ENCODE assay signal across 23 cellular contexts in the genomic region with DNA sequence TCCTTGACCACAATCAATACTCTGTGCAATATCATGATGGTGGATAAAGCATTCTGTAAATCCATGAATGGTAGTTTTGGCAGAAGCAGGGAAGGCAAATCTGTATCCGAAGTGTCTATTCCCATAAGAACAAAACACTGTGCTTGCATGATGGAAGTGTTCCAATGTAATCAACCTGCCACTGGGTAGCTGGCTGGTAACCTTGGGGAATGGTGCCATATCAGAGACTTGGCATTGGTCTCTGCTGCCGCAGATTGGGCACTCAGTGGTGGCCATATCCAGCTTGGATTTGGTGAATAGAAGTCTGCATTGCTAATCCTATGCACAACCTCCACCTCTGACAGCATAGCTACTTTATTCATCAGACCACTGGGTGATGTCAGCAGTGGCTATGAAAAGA.
A peak's percentile ranks its signal among the peaks of the same experiment; 100 is the strongest.
DNase-seq lines count a peak whose midpoint lies in the region; ATAC-seq and TF ChIP-seq lines count a peak whose summit lies in the region.
"Had no signal": no experiment of that assay in that cellular context is flagged by ENCODE, and none has a peak within 500 bp of the region (broad histone marks: within the 10 kb centered on the region; RNA-seq: fewer than 3 reads in every experiment).

No MANE protein-coding gene starts in this region.

- H3K27me3 ChIP-seq in endodermal cell (ENCODE audit: control insufficient read depth, insufficient read depth, low read length, poor library complexity, severe bottlenecking): no peaks in the 10 kb centered on the region
- H3K27me3 ChIP-seq: BLaER1, SJCRH30 had no signal

- WGBS in endodermal cell (ENCODE audit: insufficient coverage in 1 of 2, insufficient read length in 1 of 2), 2 experiments: 95 to 100% methylated on average over 1 to 2 of the region's 2 CpGs

- H3K9me3 Mint-ChIP-seq in endodermal cell: no peaks in the 10 kb centered on the region
- no peaks in the 10 kb centered on the region for H3K9me3 Mint-ChIP-seq in natural killer cell treated with Interleukin-12 subunit alpha and Interleukin-12 subunit beta and Interleukin-15 and Interleukin-18, amount 100 ng/mL, for 72 hours
- H3K9me3 Mint-ChIP-seq: CD8-positive, alpha-beta T cell had no signal

- TF ChIP-seq CTCF in VCaP (conservative IDR thresholded peaks at IDR 0.05): no peak
- no peak for TF ChIP-seq CTCF in endodermal cell (conservative IDR thresholded peaks at IDR 0.05)

- H3K4me3 Mint-ChIP-seq in endodermal cell: no peak overlapping the region
- no peak overlapping the region for H3K4me3 Mint-ChIP-seq in natural killer cell treated with Interleukin-12 subunit alpha and Interleukin-12 subunit beta and Interleukin-15 and Interleukin-18, amount 100 ng/mL, for 72 hours
- H3K4me3 Mint-ChIP-seq: CD8-positive, alpha-beta T cell had no signal

- H3K4me1 Mint-ChIP-seq in endodermal cell: no peaks in the 10 kb centered on the region
- no peaks in the 10 kb centered on the region for H3K4me1 Mint-ChIP-seq in natural killer cell treated with Interleukin-12 subunit alpha and Interleukin-12 subunit beta and Interleukin-15 and Interleukin-18, amount 100 ng/mL, for 72 hours (ENCODE audit: low read depth in 2 of 2)

- DNase-seq in G401 (ENCODE audit: low spot score): peak; percentile 99
- DNase-seq in NCI-H1092 treated with DMSO at 0.1 percent for 48 hours (lab: John Stamatoyannopoulos, UW): peak; percentile 64
- DNase-seq in left lobe of liver (ENCODE audit: low spot score): no peak
- DNase-seq in endodermal cell: no peak
- DNase-seq in GM03348 (ENCODE audit: low spot score): no peak
- DNase-seq in CD1c-positive myeloid dendritic cell (ENCODE audit: extremely low spot score): no peak
- DNase-seq in natural killer cell treated with Interleukin-12 subunit alpha and Interleukin-12 subunit beta and Interleukin-15 and Interleukin-18, amount 100 ng/mL, for 72 hours (ENCODE audit: low spot score): no peak
- DNase-seq: ACHN; DND-41; GOT3; HCEC 1CT; Kasumi-1; NCI-H1105; NCI-H146; NCI-H2171; NCI-H69; NK-92 treated with Interleukin-12 subunit alpha and Interleukin-12 subunit beta, amount 100 ng/mL, for 24 hours; SJCRH30; T-helper 1 cell had no signal

- no peak overlapping the region for H3K9ac ChIP-seq in endodermal cell (ENCODE audit: extremely low read depth, low read length, poor library complexity, severe bottlenecking)
- H3K9ac ChIP-seq: BLaER1 had no signal

- H3K27ac ChIP-seq in VCaP: peak overlapping the region; percentile 7; the same call in 1 of the 2 replicates
- H3K27ac ChIP-seq in endodermal cell (ENCODE audit: low read depth, low read length): no peak overlapping the region
- H3K27ac ChIP-seq: BLaER1, SJCRH30 had no signal

- no peaks in the 10 kb centered on the region for H3K9me3 ChIP-seq in endodermal cell (ENCODE audit: control insufficient read depth, low read length)
- H3K9me3 ChIP-seq: BLaER1, SJCRH30 had no signal

- no peak overlapping the region for H3K27ac Mint-ChIP-seq in endodermal cell
- H3K27ac Mint-ChIP-seq in natural killer cell treated with Interleukin-12 subunit alpha and Interleukin-12 subunit beta and Interleukin-15 and Interleukin-18, amount 100 ng/mL, for 72 hours: no peak overlapping the region
- H3K27ac Mint-ChIP-seq: CD8-positive, alpha-beta T cell had no signal

- no peaks in the 10 kb centered on the region for H3K27me3 Mint-ChIP-seq in endodermal cell (ENCODE audit: insufficient read depth)
- peaks cover 0 to 5% of the 10 kb centered on the region in 2 donors for H3K27me3 Mint-ChIP-seq in natural killer cell treated with Interleukin-12 subunit alpha and Interleukin-12 subunit beta and Interleukin-15 and Interleukin-18, amount 100 ng/mL, for 72 hours

- no peaks in the 10 kb centered on the region for H3K36me3 Mint-ChIP-seq in endodermal cell (ENCODE audit: low read depth)
- H3K36me3 Mint-ChIP-seq in natural killer cell treated with Interleukin-12 subunit alpha and Interleukin-12 subunit beta and Interleukin-15 and Interleukin-18, amount 100 ng/mL, for 72 hours: no peaks in the 10 kb centered on the region
- H3K36me3 Mint-ChIP-seq: CD8-positive, alpha-beta T cell had no signal

- no peaks in the 10 kb centered on the region for H3K4me1 ChIP-seq in endodermal cell (ENCODE audit: control insufficient read depth, insufficient read depth, low read length)
- H3K4me1 ChIP-seq: BLaER1, SJCRH30 had no signal

- H3K36me3 ChIP-seq in endodermal cell (ENCODE audit: control insufficient read depth, insufficient read depth, low read length): no peaks in the 10 kb centered on the region
- H3K36me3 ChIP-seq: BLaER1, SJCRH30 had no signal

- in situ Hi-C loops in G401 (cut with HindIII; ENCODE audit: low sequenced_read_pairs): no loop called here

- ATAC-seq in left lobe of liver: peak; percentile 87
- no peak for ATAC-seq in natural killer cell treated with Interleukin-12 subunit alpha and Interleukin-12 subunit beta and Interleukin-15 and Interleukin-18, amount 100 ng/mL, for 72 hours
- ATAC-seq: CD8-positive, alpha-beta T cell; Panc1 had no signal

- H3K4me3 ChIP-seq in endodermal cell (ENCODE audit: low read length): no peak overlapping the region
- H3K4me3 ChIP-seq: BLaER1, SJCRH30 had no signal

Comparison
In these comparisons a context has a peak if more than half of its experiments do, and no peak if none do; other contexts are left out.
1. DNase-seq: peak in G401 (single experiment) and NCI-H1092 treated with DMSO at 0.1 percent for 48 hours (single experiment); none in left lobe of liver (single experiment), endodermal cell (single experiment), GM03348 (single experiment), CD1c-positive myeloid dendritic cell (single experiment) and natural killer cell treated with Interleukin-12 subunit alpha and Interleukin-12 subunit beta and Interleukin-15 and Interleukin-18, amount 100 ng/mL, for 72 hours (single experiment).